In the genomic region with DNA sequence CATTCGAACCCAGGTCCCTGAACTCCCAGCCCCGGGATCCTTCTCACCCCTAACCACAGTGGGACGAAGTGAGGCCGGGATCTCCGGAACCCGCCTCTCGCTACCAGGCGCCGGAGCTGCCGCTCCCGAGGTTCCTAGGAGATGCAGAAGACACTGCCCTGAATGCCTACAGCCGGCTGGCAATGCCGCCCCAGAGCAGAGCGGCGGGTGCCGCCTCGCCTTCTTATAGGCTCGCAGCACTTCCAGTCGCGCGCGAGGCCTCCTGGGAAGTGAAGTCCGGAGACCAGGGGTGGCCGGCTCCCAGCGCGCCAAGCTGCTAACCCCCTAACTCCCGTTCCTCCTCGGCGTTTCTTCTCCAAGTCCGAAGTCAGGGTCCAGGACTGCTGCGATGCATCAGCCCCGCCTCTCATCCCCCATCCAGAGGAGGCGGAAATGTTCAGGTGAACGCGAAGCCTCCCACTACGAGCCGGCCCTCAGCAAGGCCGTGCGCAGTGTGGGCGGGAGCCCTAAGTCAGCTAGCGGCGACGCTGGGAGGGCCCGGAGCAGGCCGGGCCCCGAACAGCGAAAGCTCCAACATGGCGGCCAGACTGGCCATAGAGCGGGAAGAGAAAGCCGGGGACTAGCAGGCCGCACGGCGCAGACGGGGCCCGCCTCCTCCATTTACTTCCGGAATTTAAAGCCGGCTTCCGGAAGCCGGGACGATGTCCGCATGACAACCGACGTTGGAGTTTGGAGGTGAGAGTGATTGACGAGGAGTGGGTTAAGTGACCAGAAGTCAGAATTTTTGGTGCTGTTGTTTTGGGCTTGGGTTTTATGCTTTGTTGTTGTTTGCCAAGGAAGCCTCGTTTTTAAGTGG, we compare ENCODE assay signal across 8 cellular contexts. TPM values are rescaled to one million over a fixed set of nuclear protein-coding genes. Genes with fewer than 3 reads are reported as not detected.
DNase-seq lines count a peak whose midpoint lies in the region; ATAC-seq and TF ChIP-seq lines count a peak whose summit lies in the region.

A gene with protein sequence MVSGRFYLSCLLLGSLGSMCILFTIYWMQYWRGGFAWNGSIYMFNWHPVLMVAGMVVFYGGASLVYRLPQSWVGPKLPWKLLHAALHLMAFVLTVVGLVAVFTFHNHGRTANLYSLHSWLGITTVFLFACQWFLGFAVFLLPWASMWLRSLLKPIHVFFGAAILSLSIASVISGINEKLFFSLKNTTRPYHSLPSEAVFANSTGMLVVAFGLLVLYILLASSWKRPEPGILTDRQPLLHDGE (minus strand): TSS at position 197 of the 856 bp plus-strand sequence. CDS start 5,169 bp downstream, outside the sequence.
A gene (plus strand): TSS at position 689 of the 856 bp plus-strand sequence. CDS start 2,017 bp downstream, outside the sequence.

- DNase-seq in GM13977 (ENCODE audit: low spot score): peak; percentile 88
- DNase-seq in NCI-H1694 (lab: John Stamatoyannopoulos, UW): peak; percentile 87
- peak; percentile 73 to 96 (median 82) for DNase-seq in T-helper 2 cell
- peak; percentile 81 to 98 (median 93) for DNase-seq in anterior cingulate cortex (lab: John Stamatoyannopoulos, UW)
- peak; percentile 92 to 98 (median 96) for DNase-seq in right cardiac atrium
- DNase-seq in putamen (ENCODE audit: low spot score): peak; percentile 93
- DNase-seq in vagina (ENCODE audit: extremely low spot score in 2 of 2): no peak

- in situ Hi-C loops in GM13977 (cut with MboI; ENCODE audit: low pct_unique_long_range_greater_than_20kb, low sequenced_read_pairs, unreplicated experiment): no loop called here

- H3K4me1 ChIP-seq in right cardiac atrium (ENCODE audit: control insufficient read depth, insufficient read depth, low read length) (peaks cover 4% of the 10 kb centered on the region), vagina (peaks cover 42% of the 10 kb centered on the region)

- under 1% methylated on average over 65 of the region's 65 CpGs for WGBS in right cardiac atrium

- H3K27me3 ChIP-seq in right cardiac atrium (ENCODE audit: control insufficient read depth, insufficient read depth) (no peaks in the 10 kb centered on the region), vagina (no peaks in the 10 kb centered on the region)

- H3K36me3 ChIP-seq in vagina: peaks cover 0 to 26% of the 10 kb centered on the region in 2 donors

- peak within 1 kb of the TSS; percentile 75 for H3K4me3 ChIP-seq in right cardiac atrium (ENCODE audit: low read length)
- H3K4me3 ChIP-seq in vagina: peak within 1 kb of the TSS; percentile 56 to 72

- no peak for TF ChIP-seq CTCF in GM13977 (IDR thresholded peaks at IDR 0.05; ENCODE audit: extremely low read depth, insufficient read depth, missing control alignments)
- TF ChIP-seq CTCF in vagina (IDR thresholded peaks at IDR 0.05): no peak

- ATAC-seq in HG02870 (IDR thresholded peaks at IDR 0.05; ENCODE audit: unreplicated experiment) (peak; percentile 82), right cardiac atrium (peak; percentile 98)

- peak in 1 of 2 donors; percentile 65 for TF ChIP-seq POLR2A in vagina (IDR thresholded peaks at IDR 0.05)

- no peaks in the 10 kb centered on the region for H3K9me3 ChIP-seq in right cardiac atrium (ENCODE audit: control insufficient read depth, low read length)
- no peaks in the 10 kb centered on the region for H3K9me3 ChIP-seq in vagina

- intact Hi-C loops in right cardiac atrium (cut with DNase I) (no loop called here), vagina (cut with DNase I) (no loop called here)

- H3K27ac ChIP-seq in right cardiac atrium (ENCODE audit: low read length) (peak within 1 kb of the TSS; percentile 100), vagina (peak within 1 kb of the TSS; percentile 83)

RNA-seq across cellular contexts. Expression of the first gene that starts in this region (rescaled TPM):
- total RNA-seq in right cardiac atrium: 10 to 100 TPM; 15.0 to 18.5 (median 17.9) TPM
- 11.6 TPM for polyA plus RNA-seq in right cardiac atrium
- total RNA-seq in vagina: 26.5 TPM

RNA-seq across cellular contexts. Expression of the second gene that starts in this region (rescaled TPM):
- total RNA-seq in right cardiac atrium: 10 to 100 TPM; 24.0 to 27.4 (median 26.9) TPM
- polyA plus RNA-seq in right cardiac atrium: 23.9 TPM
- 19.9 TPM for total RNA-seq in vagina

Comparison
In these comparisons a context has a peak if more than half of its experiments do, and no peak if none do; other contexts are left out.
1. DNase-seq: peak in GM13977 (single experiment), NCI-H1694 (single experiment), T-helper 2 cell (5 of 5), anterior cingulate cortex (58 of 58), right cardiac atrium (3 of 3) and putamen (single experiment); none in vagina (0 of 2).